ENCODE assay signal across 15 cellular contexts in the genomic region with DNA sequence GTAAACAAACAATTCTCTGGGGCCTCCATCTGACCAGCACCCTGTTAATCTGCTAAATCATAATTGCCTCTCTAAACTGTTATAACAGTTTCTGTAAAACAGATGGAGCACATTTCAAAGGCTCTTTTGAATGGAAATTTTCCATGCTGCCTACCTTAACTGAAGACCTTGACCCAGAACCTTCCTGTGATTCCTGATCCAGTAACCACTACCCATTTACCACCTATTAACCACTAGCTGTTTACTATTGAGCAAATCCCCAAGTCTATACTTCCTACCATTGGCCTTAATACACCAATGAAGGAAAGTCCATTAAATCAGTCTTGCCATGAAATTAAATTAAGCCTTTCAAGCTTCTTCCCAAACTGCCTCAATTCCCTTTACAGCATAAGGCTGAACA. TPM values are rescaled to one million over a fixed set of nuclear protein-coding genes. Genes with fewer than 3 reads are reported as not detected.
DNase-seq lines count a peak whose midpoint lies in the region; ATAC-seq, FAIRE-seq and TF ChIP-seq lines count a peak whose summit lies in the region.
"Had no signal": no experiment of that assay in that cellular context is flagged by ENCODE, and none has a peak within 500 bp of the region (broad histone marks: within the 10 kb centered on the region; RNA-seq: fewer than 3 reads in every experiment).

No MANE protein-coding gene starts in this region.

- no peak for TF ChIP-seq POLR2A in GM12892 (IDR thresholded peaks at IDR 0.05; ENCODE audit: low read depth, low read length)

- H3K27me3 Mint-ChIP-seq in activated B cell treated with CpG ODN at 0.5 μM for 24 hours = no peaks in the 10 kb centered on the region
- H3K27me3 Mint-ChIP-seq: CD8-positive, alpha-beta memory T cell had no signal

- DNase-seq in DMS 273 (lab: John Stamatoyannopoulos, UW; ENCODE audit: unreplicated experiment) = peak; percentile 18
- DNase-seq in DMS 273 treated with DMSO at 0.1 percent for 48 hours (lab: John Stamatoyannopoulos, UW) = no peak
- no peak for DNase-seq in GM12892 (ENCODE audit: insufficient read length)
- DNase-seq in NCI-H82 (lab: John Stamatoyannopoulos, UW) = peak; percentile 46
- DNase-seq in activated B cell treated with CpG ODN at 0.5 μM for 24 hours = no peak
- no peak for DNase-seq in NCI-H187 treated with DMSO at 0.1 percent for 48 hours (lab: John Stamatoyannopoulos, UW)
- no peak for DNase-seq in NK-92 (lab: John Stamatoyannopoulos, UW; ENCODE audit: unreplicated experiment)
- DNase-seq: Caco-2; CD8-positive, alpha-beta memory T cell; DMS79 treated with DMSO at 0.1 percent for 48 hours; EL; H9 had no signal

- H3K4me1 Mint-ChIP-seq in activated B cell treated with CpG ODN at 0.5 μM for 24 hours = peaks cover 68% of the 10 kb centered on the region

- H3K27ac Mint-ChIP-seq in activated B cell treated with CpG ODN at 0.5 μM for 24 hours = peak overlapping the region; percentile 26

- no peak overlapping the region for H3K4me3 Mint-ChIP-seq in activated B cell treated with CpG ODN at 0.5 μM for 24 hours
- H3K4me3 Mint-ChIP-seq: CD8-positive, alpha-beta memory T cell; GM23338; H9 had no signal

- ATAC-seq in activated B cell treated with CpG ODN at 0.5 μM for 24 hours (ENCODE audit: low read depth) (no peak), HG03354 (IDR thresholded peaks at IDR 0.05; ENCODE audit: poor library complexity, severe bottlenecking, unreplicated experiment) (no peak)
- ATAC-seq: GM23338 had no signal

- POLR2A ChIA-PET in activated B cell treated with CpG ODN at 0.5 μM for 24 hours (lab: Charles Lee) = interaction anchor here (0.7 kb wide), 1 partner anchor 13 kb away, joined by 3 read pairs; no protein-coding TSS in a partner anchor

- CTCF ChIA-PET in activated B cell treated with CpG ODN at 0.5 μM for 24 hours (lab: Charles Lee) = no interaction called here

- no peak for TF ChIP-seq CTCF in activated B cell treated with CpG ODN at 0.5 μM for 24 hours (IDR thresholded peaks at IDR 0.05)

- peaks cover 58% of the 10 kb centered on the region for H3K36me3 Mint-ChIP-seq in activated B cell treated with CpG ODN at 0.5 μM for 24 hours (ENCODE audit: low read depth)

- peak; percentile 24 for FAIRE-seq in GM12892 (lab: Jason Lieb, UNC)
- FAIRE-seq: G401.6 had no signal

- intact Hi-C loops in activated B cell treated with CpG ODN at 0.5 μM for 24 hours (cut with micrococcal nuclease) = no loop called here

- no peaks in the 10 kb centered on the region for H3K9me3 Mint-ChIP-seq in activated B cell treated with CpG ODN at 0.5 μM for 24 hours
- H3K9me3 Mint-ChIP-seq: CD8-positive, alpha-beta memory T cell; GM23338; H9 had no signal

RNA-seq across cellular contexts. Expression of gene RAB3GAP2, which starts 46.3 kb away (rescaled TPM):
- 34.9 TPM for polyA plus RNA-seq in GM12892 (2012; ENCODE audit: missing spikeins)
- 93.3 and 107 TPM in 2 replicates for total RNA-seq in activated B cell treated with CpG ODN at 0.5 μM for 24 hours

Comparison
In these comparisons a context has a peak if more than half of its experiments do, and no peak if none do; other contexts are left out.
1. DNase-seq: peak in DMS 273 (single experiment) and NCI-H82 (single experiment); none in DMS 273 treated with DMSO at 0.1 percent for 48 hours (single experiment), GM12892 (single experiment), activated B cell treated with CpG ODN at 0.5 μM for 24 hours (single experiment), NCI-H187 treated with DMSO at 0.1 percent for 48 hours (single experiment) and NK-92 (single experiment).